In the genomic region with DNA sequence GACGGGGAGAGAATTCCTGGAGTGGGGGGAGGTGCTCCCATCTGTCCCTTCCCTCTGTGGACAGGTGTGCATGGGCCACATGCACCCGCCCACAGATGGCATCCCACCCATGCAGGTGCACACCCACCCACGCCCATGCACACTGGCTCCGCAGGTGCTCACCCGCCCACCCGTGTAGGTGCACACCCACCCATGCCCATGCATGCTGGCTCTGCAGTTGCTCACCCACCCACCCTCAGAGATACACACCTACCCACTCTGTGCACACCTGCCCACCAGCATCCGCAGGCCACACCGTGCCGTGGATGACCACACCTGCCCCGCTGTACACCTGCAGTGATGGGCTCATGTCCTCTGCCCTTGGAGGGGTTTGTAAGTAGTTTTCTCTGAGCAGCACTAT, we compare ENCODE assay signal across 21 cellular contexts.
"Had no signal": no experiment of that assay in that cellular context is flagged by ENCODE, and none has a peak within 500 bp of the region (broad histone marks: within the 10 kb centered on the region; RNA-seq: fewer than 3 reads in every experiment).

No MANE protein-coding gene starts in this region.

- H3K27ac ChIP-seq: esophagus squamous epithelium, gastroesophageal sphincter, left lung, lower lobe of right lung, ovary, suprapubic skin, thyroid gland, upper lobe of left lung had no signal

- FAIRE-seq: keratinocyte, small intestine had no signal

- H3K27ac Mint-ChIP-seq: effector memory CD8-positive, alpha-beta T cell; memory B cell; progenitor cell of endocrine pancreas had no signal

- ATAC-seq: effector memory CD8-positive, alpha-beta T cell; gastroesophageal sphincter; left lung; lower lobe of right lung; stimulated activated naive CD8-positive, alpha-beta T cell treated with anti-CD3 and anti-CD28 coated beads, Interleukin-15, Interleukin-2, amounts not matched to agents 100 U/mL and 50 U/mL, for 24 hours had no signal

- H3K4me1 ChIP-seq: esophagus squamous epithelium, gastroesophageal sphincter, left lung, lower lobe of right lung, suprapubic skin, thyroid gland, upper lobe of left lung had no signal

- H3K9me3 ChIP-seq: esophagus squamous epithelium, gastroesophageal sphincter, left lung, lower lobe of right lung, ovary, suprapubic skin, thyroid gland, upper lobe of left lung had no signal

- H3K4me3 ChIP-seq: esophagus squamous epithelium, gastroesophageal sphincter, left lung, lower lobe of right lung, ovary, suprapubic skin, thyroid gland, upper lobe of left lung had no signal

- DNase-seq: effector memory CD8-positive, alpha-beta T cell; esophagus squamous epithelium; foreskin fibroblast; glutamatergic neuron; lower lobe of right lung; naive B cell; ovary; right cardiac atrium; small intestine; stimulated activated CD4-positive, alpha-beta T cell treated with anti-CD3 and anti-CD28 coated beads, Interleukin-12 subunit alpha, Interleukin-12 subunit beta, amount 100 ng/mL, for 4 hours; stimulated activated naive CD8-positive, alpha-beta T cell treated with anti-CD3 and anti-CD28 coated beads, Interleukin-15, Interleukin-2, amounts not matched to agents 100 U/mL and 50 U/mL, for 24 hours; thyroid gland had no signal

- H3K4me1 Mint-ChIP-seq: central memory CD8-positive, alpha-beta T cell; memory B cell; naive B cell; neural crest cell had no signal

- H3K27me3 ChIP-seq: ovary, thyroid gland, upper lobe of left lung had no signal

- H3K36me3 Mint-ChIP-seq: memory B cell, naive B cell had no signal

- H3K36me3 ChIP-seq: esophagus squamous epithelium, gastroesophageal sphincter, left lung, lower lobe of right lung, ovary, suprapubic skin, thyroid gland, upper lobe of left lung had no signal

- H3K9me3 Mint-ChIP-seq: central memory CD8-positive, alpha-beta T cell; effector memory CD8-positive, alpha-beta T cell; neural crest cell had no signal

- H3K4me3 Mint-ChIP-seq: central memory CD8-positive, alpha-beta T cell; effector memory CD8-positive, alpha-beta T cell; memory B cell; naive B cell; neural crest cell had no signal
